24 cellular contexts compared by ENCODE assay signal in genomic region chr1:197336571-197336970, GRCh38.
"Had no signal": no experiment of that assay in that cellular context is flagged by ENCODE, and none has a peak within 500 bp of the region (broad histone marks: within the 10 kb centered on the region; RNA-seq: fewer than 3 reads in every experiment).

No MANE protein-coding gene starts in this region.

- H3K4me3 ChIP-seq: coronary artery, esophagus muscularis mucosa, lower lobe of right lung, ovary, psoas muscle, sigmoid colon, skin epidermis, spleen, testis, tibial nerve, upper lobe of left lung had no signal

- H3K27ac ChIP-seq: coronary artery, esophagus muscularis mucosa, lower lobe of right lung, ovary, psoas muscle, sigmoid colon, skin epidermis, spleen, testis, tibial nerve, upper lobe of left lung had no signal

- FAIRE-seq: endothelial cell of umbilical vein, keratinocyte, urothelium cell line had no signal

- DNase-seq: dermis blood vessel endothelial cell; effector memory CD4-positive, alpha-beta T cell; left ventricle myocardium superior; lower lobe of right lung; natural killer cell; occipital lobe; ovary; posterior cingulate gyrus; psoas muscle; right cardiac atrium; sigmoid colon; spleen; stimulated activated CD4-positive, alpha-beta T cell treated with anti-CD3 and anti-CD28 coated beads, Interleukin-4, amount 100 ng/mL, for 4 hours; stimulated activated naive CD8-positive, alpha-beta T cell treated with anti-CD3 and anti-CD28 coated beads, Interleukin-15, Interleukin-2, amounts not matched to agents 100 U/mL and 50 U/mL, for 24 hours; substantia nigra; testis; upper lobe of left lung had no signal

- H3K27me3 ChIP-seq: esophagus muscularis mucosa, ovary, sigmoid colon, spleen, testis, tibial nerve, upper lobe of left lung had no signal

- H3K4me1 ChIP-seq: esophagus muscularis mucosa, lower lobe of right lung, psoas muscle, sigmoid colon, spleen, testis, tibial nerve, upper lobe of left lung had no signal

- H3K9me3 ChIP-seq: esophagus muscularis mucosa, lower lobe of right lung, ovary, psoas muscle, sigmoid colon, spleen, testis, tibial nerve, upper lobe of left lung had no signal

- H3K36me3 ChIP-seq: esophagus muscularis mucosa, lower lobe of right lung, ovary, sigmoid colon, spleen, tibial nerve, upper lobe of left lung had no signal
